8 cellular contexts compared by ENCODE assay signal in genomic region chr3:131361464-131362421, GRCh38. TPM values are rescaled to one million over a fixed set of nuclear protein-coding genes. Genes with fewer than 3 reads are reported as not detected.
DNase-seq lines count a peak whose midpoint lies in the region; ATAC-seq and TF ChIP-seq lines count a peak whose summit lies in the region.

No MANE protein-coding gene starts in this region.

- TF ChIP-seq POLR2A in GM19099 (IDR thresholded peaks at IDR 0.05; ENCODE audit: extremely low read depth, insufficient read length, low read depth), result peak; percentile 42

- DNase-seq in AG20443 (ENCODE audit: low spot score) (peak; percentile 60), HS-5 (ENCODE audit: low read depth) (peak; percentile 60), head of caudate nucleus (peak in 38 of 42 donors; percentile 5 to 75 (median 37)), occipital lobe (lab: John Stamatoyannopoulos, UW) (peak; percentile 66), NCI-H2171 (lab: John Stamatoyannopoulos, UW) (no peak)
- no peak for DNase-seq in activated T-helper 2 cell treated with anti-CD3 and anti-CD28 coated beads, Interferon-gamma antibody, Interleukin-2, Interleukin-4, amounts not matched to agents 10 μg/mL and 5 μg/mL and 100 μg/mL, durations not matched to agents 14 hours and 24 hours and 36 hours (ENCODE audit: low spot score)

- peaks cover 20% of the 10 kb centered on the region for H3K27me3 Mint-ChIP-seq in activated T-helper 2 cell treated with anti-CD3 and anti-CD28 coated beads, Interferon-gamma antibody, Interleukin-2, Interleukin-4, amounts not matched to agents 10 μg/mL and 5 μg/mL and 100 μg/mL, durations not matched to agents 14 hours and 24 hours and 36 hours (ENCODE audit: low read depth)

- intact Hi-C loops in activated T-helper 2 cell treated with anti-CD3 and anti-CD28 coated beads, Interferon-gamma antibody, Interleukin-2, Interleukin-4, amounts not matched to agents 10 μg/mL and 5 μg/mL and 100 μg/mL, durations not matched to agents 14 hours and 24 hours and 36 hours (cut with micrococcal nuclease), result loop anchor here (1.0 kb wide), 2 partner anchors 20 to 25 kb away; partner anchors contain the start of gene NUDT16
- intact Hi-C loops in head of caudate nucleus (cut with DNase I), result no loop called here

- ATAC-seq in HG02970 (IDR thresholded peaks at IDR 0.05; ENCODE audit: low FRiP score, unreplicated experiment), result no peak

- no peaks in the 10 kb centered on the region for H3K9me3 Mint-ChIP-seq in activated T-helper 2 cell treated with anti-CD3 and anti-CD28 coated beads, Interferon-gamma antibody, Interleukin-2, Interleukin-4, amounts not matched to agents 10 μg/mL and 5 μg/mL and 100 μg/mL, durations not matched to agents 14 hours and 24 hours and 36 hours

- H3K27ac Mint-ChIP-seq in activated T-helper 2 cell treated with anti-CD3 and anti-CD28 coated beads, Interferon-gamma antibody, Interleukin-2, Interleukin-4, amounts not matched to agents 10 μg/mL and 5 μg/mL and 100 μg/mL, durations not matched to agents 14 hours and 24 hours and 36 hours, result no peak overlapping the region

- peaks cover 15% of the 10 kb centered on the region for H3K4me1 Mint-ChIP-seq in activated T-helper 2 cell treated with anti-CD3 and anti-CD28 coated beads, Interferon-gamma antibody, Interleukin-2, Interleukin-4, amounts not matched to agents 10 μg/mL and 5 μg/mL and 100 μg/mL, durations not matched to agents 14 hours and 24 hours and 36 hours (ENCODE audit: low read depth)

- peak overlapping the region; percentile 70 for H3K4me3 Mint-ChIP-seq in activated T-helper 2 cell treated with anti-CD3 and anti-CD28 coated beads, Interferon-gamma antibody, Interleukin-2, Interleukin-4, amounts not matched to agents 10 μg/mL and 5 μg/mL and 100 μg/mL, durations not matched to agents 14 hours and 24 hours and 36 hours (ENCODE audit: low read depth)

- H3K36me3 Mint-ChIP-seq in activated T-helper 2 cell treated with anti-CD3 and anti-CD28 coated beads, Interferon-gamma antibody, Interleukin-2, Interleukin-4, amounts not matched to agents 10 μg/mL and 5 μg/mL and 100 μg/mL, durations not matched to agents 14 hours and 24 hours and 36 hours (ENCODE audit: low read depth), result no peaks in the 10 kb centered on the region

RNA-seq across cellular contexts. Expression of gene NUDT16, which starts 19.8 kb away (rescaled TPM):
- total RNA-seq in activated T-helper 2 cell treated with anti-CD3 and anti-CD28 coated beads, Interferon-gamma antibody, Interleukin-2, Interleukin-4, amounts not matched to agents 10 μg/mL and 5 μg/mL and 100 μg/mL, durations not matched to agents 14 hours and 24 hours and 36 hours, result 10.2 TPM in 2 replicates
- 15.9 TPM for total RNA-seq in occipital lobe

Comparison
In these comparisons a context has a peak if more than half of its experiments do, and no peak if none do; other contexts are left out.
1. DNase-seq: peak in AG20443 (single experiment), HS-5 (single experiment), head of caudate nucleus (38 of 42) and occipital lobe (single experiment); none in activated T-helper 2 cell treated with anti-CD3 and anti-CD28 coated beads, Interferon-gamma antibody, Interleukin-2, Interleukin-4, amounts not matched to agents 10 μg/mL and 5 μg/mL and 100 μg/mL, durations not matched to agents 14 hours and 24 hours and 36 hours (single experiment) and NCI-H2171 (single experiment).